ENCODE assay signal across 2 cellular contexts in genomic region chr15:81265944-81266775, GRCh38.
TF ChIP-seq lines count a peak whose summit lies in the region.

No MANE protein-coding gene starts in this region.

TF ChIP-seq in GM23338, 12 proteins besides CTCF, POLR2A, EP300 and RAD21 (continued from another document):
- TF ChIP-seq, protein P1, sequence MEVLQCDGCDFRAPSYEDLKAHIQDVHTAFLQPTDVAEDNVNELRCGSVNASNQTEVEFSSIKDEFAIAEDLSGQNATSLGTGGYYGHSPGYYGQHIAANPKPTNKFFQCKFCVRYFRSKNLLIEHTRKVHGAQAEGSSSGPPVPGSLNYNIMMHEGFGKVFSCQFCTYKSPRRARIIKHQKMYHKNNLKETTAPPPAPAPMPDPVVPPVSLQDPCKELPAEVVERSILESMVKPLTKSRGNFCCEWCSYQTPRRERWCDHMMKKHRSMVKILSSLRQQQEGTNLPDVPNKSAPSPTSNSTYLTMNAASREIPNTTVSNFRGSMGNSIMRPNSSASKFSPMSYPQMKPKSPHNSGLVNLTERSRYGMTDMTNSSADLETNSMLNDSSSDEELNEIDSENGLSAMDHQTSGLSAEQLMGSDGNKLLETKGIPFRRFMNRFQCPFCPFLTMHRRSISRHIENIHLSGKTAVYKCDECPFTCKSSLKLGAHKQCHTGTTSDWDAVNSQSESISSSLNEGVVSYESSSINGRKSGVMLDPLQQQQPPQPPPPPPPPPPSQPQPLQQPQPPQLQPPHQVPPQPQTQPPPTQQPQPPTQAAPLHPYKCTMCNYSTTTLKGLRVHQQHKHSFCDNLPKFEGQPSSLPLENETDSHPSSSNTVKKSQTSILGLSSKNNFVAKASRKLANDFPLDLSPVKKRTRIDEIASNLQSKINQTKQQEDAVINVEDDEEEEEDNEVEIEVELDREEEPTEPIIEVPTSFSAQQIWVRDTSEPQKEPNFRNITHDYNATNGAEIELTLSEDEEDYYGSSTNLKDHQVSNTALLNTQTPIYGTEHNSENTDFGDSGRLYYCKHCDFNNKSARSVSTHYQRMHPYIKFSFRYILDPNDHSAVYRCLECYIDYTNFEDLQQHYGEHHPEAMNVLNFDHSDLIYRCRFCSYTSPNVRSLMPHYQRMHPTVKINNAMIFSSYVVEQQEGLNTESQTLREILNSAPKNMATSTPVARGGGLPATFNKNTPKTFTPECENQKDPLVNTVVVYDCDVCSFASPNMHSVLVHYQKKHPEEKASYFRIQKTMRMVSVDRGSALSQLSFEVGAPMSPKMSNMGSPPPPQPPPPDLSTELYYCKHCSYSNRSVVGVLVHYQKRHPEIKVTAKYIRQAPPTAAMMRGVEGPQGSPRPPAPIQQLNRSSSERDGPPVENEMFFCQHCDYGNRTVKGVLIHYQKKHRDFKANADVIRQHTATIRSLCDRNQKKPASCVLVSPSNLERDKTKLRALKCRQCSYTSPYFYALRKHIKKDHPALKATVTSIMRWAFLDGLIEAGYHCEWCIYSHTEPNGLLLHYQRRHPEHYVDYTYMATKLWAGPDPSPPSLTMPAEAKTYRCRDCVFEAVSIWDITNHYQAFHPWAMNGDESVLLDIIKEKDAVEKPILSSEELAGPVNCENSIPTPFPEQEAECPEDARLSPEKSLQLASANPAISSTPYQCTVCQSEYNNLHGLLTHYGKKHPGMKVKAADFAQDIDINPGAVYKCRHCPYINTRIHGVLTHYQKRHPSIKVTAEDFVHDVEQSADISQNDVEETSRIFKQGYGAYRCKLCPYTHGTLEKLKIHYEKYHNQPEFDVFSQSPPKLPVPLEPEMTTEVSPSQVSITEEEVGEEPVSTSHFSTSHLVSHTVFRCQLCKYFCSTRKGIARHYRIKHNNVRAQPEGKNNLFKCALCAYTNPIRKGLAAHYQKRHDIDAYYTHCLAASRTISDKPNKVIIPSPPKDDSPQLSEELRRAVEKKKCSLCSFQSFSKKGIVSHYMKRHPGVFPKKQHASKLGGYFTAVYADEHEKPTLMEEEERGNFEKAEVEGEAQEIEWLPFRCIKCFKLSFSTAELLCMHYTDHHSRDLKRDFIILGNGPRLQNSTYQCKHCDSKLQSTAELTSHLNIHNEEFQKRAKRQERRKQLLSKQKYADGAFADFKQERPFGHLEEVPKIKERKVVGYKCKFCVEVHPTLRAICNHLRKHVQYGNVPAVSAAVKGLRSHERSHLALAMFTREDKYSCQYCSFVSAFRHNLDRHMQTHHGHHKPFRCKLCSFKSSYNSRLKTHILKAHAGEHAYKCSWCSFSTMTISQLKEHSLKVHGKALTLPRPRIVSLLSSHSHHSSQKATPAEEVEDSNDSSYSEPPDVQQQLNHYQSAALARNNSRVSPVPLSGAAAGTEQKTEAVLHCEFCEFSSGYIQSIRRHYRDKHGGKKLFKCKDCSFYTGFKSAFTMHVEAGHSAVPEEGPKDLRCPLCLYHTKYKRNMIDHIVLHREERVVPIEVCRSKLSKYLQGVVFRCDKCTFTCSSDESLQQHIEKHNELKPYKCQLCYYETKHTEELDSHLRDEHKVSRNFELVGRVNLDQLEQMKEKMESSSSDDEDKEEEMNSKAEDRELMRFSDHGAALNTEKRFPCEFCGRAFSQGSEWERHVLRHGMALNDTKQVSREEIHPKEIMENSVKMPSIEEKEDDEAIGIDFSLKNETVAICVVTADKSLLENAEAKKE (CRISPR knock-in tag; IDR thresholded peaks at IDR 0.05), result no peak
- TF ChIP-seq, protein P2, sequence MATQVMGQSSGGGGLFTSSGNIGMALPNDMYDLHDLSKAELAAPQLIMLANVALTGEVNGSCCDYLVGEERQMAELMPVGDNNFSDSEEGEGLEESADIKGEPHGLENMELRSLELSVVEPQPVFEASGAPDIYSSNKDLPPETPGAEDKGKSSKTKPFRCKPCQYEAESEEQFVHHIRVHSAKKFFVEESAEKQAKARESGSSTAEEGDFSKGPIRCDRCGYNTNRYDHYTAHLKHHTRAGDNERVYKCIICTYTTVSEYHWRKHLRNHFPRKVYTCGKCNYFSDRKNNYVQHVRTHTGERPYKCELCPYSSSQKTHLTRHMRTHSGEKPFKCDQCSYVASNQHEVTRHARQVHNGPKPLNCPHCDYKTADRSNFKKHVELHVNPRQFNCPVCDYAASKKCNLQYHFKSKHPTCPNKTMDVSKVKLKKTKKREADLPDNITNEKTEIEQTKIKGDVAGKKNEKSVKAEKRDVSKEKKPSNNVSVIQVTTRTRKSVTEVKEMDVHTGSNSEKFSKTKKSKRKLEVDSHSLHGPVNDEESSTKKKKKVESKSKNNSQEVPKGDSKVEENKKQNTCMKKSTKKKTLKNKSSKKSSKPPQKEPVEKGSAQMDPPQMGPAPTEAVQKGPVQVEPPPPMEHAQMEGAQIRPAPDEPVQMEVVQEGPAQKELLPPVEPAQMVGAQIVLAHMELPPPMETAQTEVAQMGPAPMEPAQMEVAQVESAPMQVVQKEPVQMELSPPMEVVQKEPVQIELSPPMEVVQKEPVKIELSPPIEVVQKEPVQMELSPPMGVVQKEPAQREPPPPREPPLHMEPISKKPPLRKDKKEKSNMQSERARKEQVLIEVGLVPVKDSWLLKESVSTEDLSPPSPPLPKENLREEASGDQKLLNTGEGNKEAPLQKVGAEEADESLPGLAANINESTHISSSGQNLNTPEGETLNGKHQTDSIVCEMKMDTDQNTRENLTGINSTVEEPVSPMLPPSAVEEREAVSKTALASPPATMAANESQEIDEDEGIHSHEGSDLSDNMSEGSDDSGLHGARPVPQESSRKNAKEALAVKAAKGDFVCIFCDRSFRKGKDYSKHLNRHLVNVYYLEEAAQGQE (IDR thresholded peaks at IDR 0.05; ENCODE audit: unreplicated experiment), result no peak
- TF ChIP-seq CREB1 (CRISPR knock-in tag; IDR thresholded peaks at IDR 0.05; ENCODE audit: low read depth) (no peak), ZNF331 (CRISPR knock-in tag; IDR thresholded peaks at IDR 0.05; ENCODE audit: low read depth) (no peak), NANOG (IDR thresholded peaks at IDR 0.05; ENCODE audit: borderline replicate concordance) (no peak), EZH2 (IDR thresholded peaks at IDR 0.05; ENCODE audit: low read depth, unreplicated experiment) (no peak), ZNF114 (CRISPR knock-in tag; IDR thresholded peaks at IDR 0.05) (no peak), STAT1 (IDR thresholded peaks at IDR 0.05; ENCODE audit: unreplicated experiment) (no peak), EZH2phosphoT487 (IDR thresholded peaks at IDR 0.05; ENCODE audit: unreplicated experiment) (no peak), JUNB (IDR thresholded peaks at IDR 0.05; ENCODE audit: unreplicated experiment) (no peak)

TF ChIP-seq in neural cell, 6 proteins besides CTCF, POLR2A, EP300 and RAD21 (continued from another document):
- TF ChIP-seq, protein P2 (IDR thresholded peaks at IDR 0.05; ENCODE audit: borderline replicate concordance), result no peak
- TF ChIP-seq SMC3 (conservative IDR thresholded peaks at IDR 0.05; ENCODE audit: poor library complexity), result peak; percentile 80
- peak; percentile 34 for TF ChIP-seq MXI1 (conservative IDR thresholded peaks at IDR 0.05; ENCODE audit: poor library complexity, severe bottlenecking)
